In the genomic region with DNA sequence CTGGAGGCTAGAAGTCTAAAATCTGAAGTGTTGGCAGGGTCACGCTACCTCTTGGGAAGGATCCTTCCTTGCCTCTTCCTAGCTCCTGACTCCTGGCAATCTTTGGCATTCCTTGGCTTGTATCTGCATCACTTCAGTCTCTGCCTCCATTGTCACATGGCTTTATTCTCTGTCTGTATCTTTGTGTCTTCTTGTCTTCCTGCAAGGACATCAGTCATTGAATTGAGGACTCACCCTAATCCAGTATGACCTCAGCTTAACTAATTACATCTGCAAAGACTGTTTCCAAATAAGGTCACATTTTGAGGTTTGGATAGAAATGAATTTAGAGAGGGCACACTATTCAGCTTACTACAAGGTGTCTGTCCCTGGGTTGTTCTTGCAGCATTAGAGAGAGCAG, we compare ENCODE assay signal across 2 cellular contexts.
TF ChIP-seq lines count a peak whose summit lies in the region.

No MANE protein-coding gene starts in this region.

TF ChIP-seq in GM12891, 5 proteins besides CTCF, POLR2A, EP300 and RAD21:
- TF ChIP-seq TAF1 (IDR thresholded peaks at IDR 0.05; ENCODE audit: low read depth, low read length) (no peak), POU2F2 (IDR thresholded peaks at IDR 0.05; ENCODE audit: low read depth, low read length) (no peak), POLR2AphosphoS5 (IDR thresholded peaks at IDR 0.05; ENCODE audit: low read depth, low read length) (no peak), PAX5 (IDR thresholded peaks at IDR 0.05; ENCODE audit: insufficient read depth, low read length, severe bottlenecking) (no peak), SPI1 (IDR thresholded peaks at IDR 0.05; ENCODE audit: low read depth, low read length) (no peak)

TF ChIP-seq in IMR-90, 13 proteins besides CTCF, POLR2A, EP300 and RAD21:
- TF ChIP-seq ELK1 (IDR thresholded peaks at IDR 0.05; ENCODE audit: borderline replicate concordance, low read depth, low read length) (no peak), NFE2L2 (IDR thresholded peaks at IDR 0.05; ENCODE audit: low read depth, low read length) (no peak), MAZ (IDR thresholded peaks at IDR 0.05; ENCODE audit: borderline replicate concordance, low read depth, low read length) (no peak), RCOR1 (IDR thresholded peaks at IDR 0.05; ENCODE audit: insufficient replicate concordance, low read length) (no peak), MAFK (IDR thresholded peaks at IDR 0.05; ENCODE audit: low read depth, low read length) (no peak), CEBPB (IDR thresholded peaks at IDR 0.05; ENCODE audit: low read depth, low read length) (no peak), SMC3 (IDR thresholded peaks at IDR 0.05; ENCODE audit: low read depth, low read length) (no peak)
TF ChIP-seq in IMR-90: peak in this region for 0.
